8 cellular contexts compared by ENCODE assay signal in genomic region chr6:36851149-36851614, GRCh38. TPM values are rescaled to one million over a fixed set of nuclear protein-coding genes. Genes with fewer than 3 reads are reported as not detected.
DNase-seq lines count a peak whose midpoint lies in the region; ATAC-seq, FAIRE-seq and TF ChIP-seq lines count a peak whose summit lies in the region.

No MANE protein-coding gene starts in this region.

- H4K5ac ChIP-seq in mesendoderm (ENCODE audit: low read length), result no peak overlapping the region

- no peak overlapping the region for H4K8ac ChIP-seq in mesendoderm (ENCODE audit: low read depth, low read length)

- H3K27ac ChIP-seq in SU-DHL-6 (ENCODE audit: low read depth, low read length) (no peak overlapping the region), mesendoderm (ENCODE audit: low read depth, low read length) (no peak overlapping the region)

- peaks cover 12% of the 10 kb centered on the region for H3K36me3 ChIP-seq in SU-DHL-6 (ENCODE audit: low read length)
- peaks cover 1% of the 10 kb centered on the region for H3K36me3 ChIP-seq in mesendoderm (ENCODE audit: control insufficient read depth, insufficient read depth, low read length)

- ATAC-seq in GM21423 (IDR thresholded peaks at IDR 0.05; ENCODE audit: unreplicated experiment), result no peak

- H2BK5ac ChIP-seq in mesendoderm (ENCODE audit: low read length), result no peak overlapping the region

- no peak overlapping the region for H3K18ac ChIP-seq in mesendoderm (ENCODE audit: low read length)

- H3K9me3 ChIP-seq in SU-DHL-6 (ENCODE audit: insufficient read depth, low read length), result no peaks in the 10 kb centered on the region

- H3K4me2 ChIP-seq in SU-DHL-6 (ENCODE audit: low read depth, low read length, poor library complexity, severe bottlenecking) (no peak overlapping the region), mesendoderm (ENCODE audit: low read length) (no peak overlapping the region)

- no peak overlapping the region for H3K56ac ChIP-seq in mesendoderm (ENCODE audit: low read length)

- H3K9me3 Mint-ChIP-seq in endothelial cell (ENCODE audit: unreplicated experiment), result no peaks in the 10 kb centered on the region

- no peak overlapping the region for H3K9ac ChIP-seq in SU-DHL-6 (ENCODE audit: low read length)
- no peak overlapping the region for H3K9ac ChIP-seq in mesendoderm (ENCODE audit: low read length)

- peaks cover 17% of the 10 kb centered on the region for H3K36me3 Mint-ChIP-seq in endothelial cell (ENCODE audit: low read depth, unreplicated experiment)

- no peak overlapping the region for H3K27ac Mint-ChIP-seq in endothelial cell (ENCODE audit: unreplicated experiment)

- H2AK5ac ChIP-seq in mesendoderm (ENCODE audit: low read length), result no peak overlapping the region

- H3K4me3 Mint-ChIP-seq in endothelial cell (ENCODE audit: unreplicated experiment), result no peak overlapping the region

- peaks cover 32% of the 10 kb centered on the region for H3K4me1 Mint-ChIP-seq in endothelial cell (ENCODE audit: unreplicated experiment)

- H3K23ac ChIP-seq in mesendoderm (ENCODE audit: low read length), result no peak overlapping the region

- peak; percentile 37 for DNase-seq in stimulated activated CD4-positive, alpha-beta T cell treated with anti-CD3 and anti-CD28 coated beads, Interleukin-4, amount 100 ng/mL, for 24 hours
- DNase-seq in stimulated activated CD4-positive, alpha-beta T cell treated with anti-CD3 and anti-CD28 coated beads, Interleukin-1b, Interleukin-23, amount 100 ng/mL, for 48 hours, result no peak
- DNase-seq in NCI-H1092 (lab: John Stamatoyannopoulos, UW) (peak; percentile 31), endothelial cell (ENCODE audit: low spot score) (peak; percentile 58), mesendoderm (peak; percentile 71), GM12891 (ENCODE audit: insufficient read length, low spot score) (no peak)

- TF ChIP-seq POLR2A in GM12891 (IDR thresholded peaks at IDR 0.05; ENCODE audit: low read depth, low read length), result no peak

- no peaks in the 10 kb centered on the region for H3F3A ChIP-seq in SU-DHL-6 (ENCODE audit: insufficient read depth)

- H3K4ac ChIP-seq in mesendoderm (ENCODE audit: low read depth, low read length), result no peak overlapping the region

- no peak overlapping the region for H2AFZ ChIP-seq in SU-DHL-6 (ENCODE audit: low read depth, low read length, severe bottlenecking)

- no peak for FAIRE-seq in GM12891 (lab: Jason Lieb, UNC)

- H3K4me3 ChIP-seq in SU-DHL-6 (ENCODE audit: insufficient read depth, low read length, poor library complexity, severe bottlenecking), result no peak overlapping the region
- H3K4me3 ChIP-seq in mesendoderm (ENCODE audit: low read length), result no peak overlapping the region

- TF ChIP-seq CTCF in SU-DHL-6 (IDR thresholded peaks at IDR 0.05; ENCODE audit: insufficient read depth, low read length, poor library complexity, severe bottlenecking), result peak; percentile 97
- peak; percentile 90 for TF ChIP-seq CTCF in endothelial cell (IDR thresholded peaks at IDR 0.05; ENCODE audit: unreplicated experiment)

- H3K9me2 ChIP-seq in SU-DHL-6 (replicated peaks; ENCODE audit: insufficient read depth, low read length), result no peaks in the 10 kb centered on the region

- no peaks in the 10 kb centered on the region for H3K79me2 ChIP-seq in SU-DHL-6 (ENCODE audit: insufficient read depth, low read length)
- no peaks in the 10 kb centered on the region for H3K79me2 ChIP-seq in mesendoderm (ENCODE audit: control insufficient read depth, insufficient read depth, low read length)

- H4K20me1 ChIP-seq in SU-DHL-6 (ENCODE audit: low read depth, low read length), result no peaks in the 10 kb centered on the region

- H2BK120ac ChIP-seq in mesendoderm (ENCODE audit: low read depth, low read length), result no peak overlapping the region

- H3K27me3 ChIP-seq in SU-DHL-6 (ENCODE audit: low read length), result no peaks in the 10 kb centered on the region
- H3K27me3 ChIP-seq in mesendoderm (ENCODE audit: insufficient read depth, low read length, poor library complexity), result no peaks in the 10 kb centered on the region

- peaks cover 2% of the 10 kb centered on the region for H3K27me3 Mint-ChIP-seq in endothelial cell (ENCODE audit: unreplicated experiment)

- no peaks in the 10 kb centered on the region for H3K79me1 ChIP-seq in mesendoderm (ENCODE audit: low read length)

- no peak overlapping the region for H2BK15ac ChIP-seq in mesendoderm (replicated peaks; ENCODE audit: low read depth)

- WGBS in mesendoderm (ENCODE audit: extremely low coverage, insufficient coverage, low lambda C conversion rate), result no CpG with 5 or more reads among the region's 3 CpGs

- peaks cover 6% of the 10 kb centered on the region for H3K4me1 ChIP-seq in mesendoderm (ENCODE audit: control insufficient read depth, low read depth, low read length)

TF ChIP-seq in GM12891, 5 proteins besides CTCF, POLR2A, EP300 and RAD21:
- no peak for TF ChIP-seq TAF1 (IDR thresholded peaks at IDR 0.05; ENCODE audit: low read depth, low read length)
- TF ChIP-seq PAX5 (IDR thresholded peaks at IDR 0.05; ENCODE audit: insufficient read depth, low read length, severe bottlenecking), result no peak
- TF ChIP-seq POLR2AphosphoS5 (IDR thresholded peaks at IDR 0.05; ENCODE audit: low read depth, low read length), result no peak
- TF ChIP-seq SPI1 (IDR thresholded peaks at IDR 0.05; ENCODE audit: low read depth, low read length), result no peak

RNA-seq across cellular contexts. Expression of gene CPNE5, which starts 11.9 kb away (rescaled TPM):
- 24.9 TPM for total RNA-seq in endothelial cell (ENCODE audit: unreplicated experiment)
- 0.10 TPM for polyA plus RNA-seq in mesendoderm (2013, experiment 1 of 2)
- polyA plus RNA-seq in mesendoderm (2013, experiment 2 of 2), result 0.17 TPM
- 12.4 TPM for polyA plus RNA-seq in GM12891 (2012; ENCODE audit: low read depth, missing spikeins)

RNA-seq across cellular contexts. Expression of gene PPIL1, which starts 23.4 kb away (rescaled TPM):
- 33.4 TPM for total RNA-seq in endothelial cell (ENCODE audit: unreplicated experiment)
- 105 TPM for polyA plus RNA-seq in mesendoderm (2013, experiment 1 of 2)
- polyA plus RNA-seq in mesendoderm (2013, experiment 2 of 2), result 104 TPM
- 37.2 TPM for polyA plus RNA-seq in GM12891 (2012; ENCODE audit: low read depth, missing spikeins)

RNA-seq across cellular contexts. Expression of gene C6orf89, which starts 34.6 kb away (rescaled TPM):
- total RNA-seq in endothelial cell (ENCODE audit: unreplicated experiment), result 43.2 TPM
- polyA plus RNA-seq in mesendoderm (2013, experiment 1 of 2), result 7.4 TPM
- polyA plus RNA-seq in mesendoderm (2013, experiment 2 of 2), result 7.1 TPM
- polyA plus RNA-seq in GM12891 (2012; ENCODE audit: low read depth, missing spikeins), result 15.7 TPM

Comparison
In these comparisons a context has a peak if more than half of its experiments do, and no peak if none do; other contexts are left out.
1. DNase-seq: peak in stimulated activated CD4-positive, alpha-beta T cell treated with anti-CD3 and anti-CD28 coated beads, Interleukin-4, amount 100 ng/mL, for 24 hours (single experiment), NCI-H1092 (single experiment), endothelial cell (single experiment) and mesendoderm (single experiment); none in stimulated activated CD4-positive, alpha-beta T cell treated with anti-CD3 and anti-CD28 coated beads, Interleukin-1b, Interleukin-23, amount 100 ng/mL, for 48 hours (single experiment) and GM12891 (single experiment).